Comparison of ENCODE assay signal across 17 cellular contexts in genomic region chr16:66226762-66227161, GRCh38.
"Had no signal": no experiment of that assay in that cellular context is flagged by ENCODE, and none has a peak within 500 bp of the region (broad histone marks: within the 10 kb centered on the region; RNA-seq: fewer than 3 reads in every experiment).

No MANE protein-coding gene starts in this region.

- ATAC-seq: left lung had no signal

- H3K36me3 Mint-ChIP-seq: activated naive CD8-positive, alpha-beta T cell treated with anti-CD3 and anti-CD28 coated beads, Interleukin-2, amount 10 ng/mL, durations not matched to agents 7 days and 5 days had no signal

- H3K27ac Mint-ChIP-seq: activated CD4-positive, alpha-beta T cell treated with anti-CD3 and anti-CD28 coated beads, Interleukin-2, amount 10 ng/mL, durations not matched to agents 7 days and 5 days; activated naive CD8-positive, alpha-beta T cell treated with anti-CD3 and anti-CD28 coated beads, Interleukin-2, amount 10 ng/mL, durations not matched to agents 7 days and 5 days; activated T-helper 1 cell treated with anti-CD3 and anti-CD28 coated beads, Interleukin-12 subunit alpha, Interleukin-12 subunit beta, Interleukin-2, Interleukin-4 antibody, amounts not matched to agents 30 ng/mL and 10 ng/mL and 1 ng/mL, durations not matched to agents 14 hours and 24 hours and 36 hours; T-helper 2 cell treated with Interferon-gamma antibody and Interleukin-4, amounts not matched to agents 5 μg/mL and 100 μg/mL, for 36 hours had no signal

- H3K27me3 ChIP-seq: ovary, tibial nerve, vagina had no signal

- DNase-seq: activated CD4-positive, alpha-beta T cell treated with anti-CD3 and anti-CD28 coated beads, Interleukin-2, amount 10 ng/mL, durations not matched to agents 7 days and 5 days; activated CD4-positive, CD25-positive, alpha-beta regulatory T cell; activated CD8-positive, alpha-beta memory T cell treated with anti-CD3 and anti-CD28 coated beads for 24 hours; activated naive CD8-positive, alpha-beta T cell treated with anti-CD3 and anti-CD28 coated beads, Interleukin-2, amount 10 ng/mL, durations not matched to agents 7 days and 5 days; brain microvascular endothelial cell; cerebellar nuclear complex; effector memory CD4-positive, alpha-beta T cell; left lung; ovary; stimulated activated CD4-positive, alpha-beta T cell treated with anti-CD3 and anti-CD28 coated beads, Interleukin-15, amount 100 ng/mL, for 24 hours; stimulated activated CD4-positive, alpha-beta T cell treated with anti-CD3 and anti-CD28 coated beads, Interleukin-4, amount 100 ng/mL, for 24 hours; stimulated activated naive CD4-positive, alpha-beta T cell had no signal

- H3K4me1 Mint-ChIP-seq: activated naive CD8-positive, alpha-beta T cell treated with anti-CD3 and anti-CD28 coated beads, Interleukin-2, amount 10 ng/mL, durations not matched to agents 7 days and 5 days had no signal

- H3K4me3 ChIP-seq: left lung, ovary, skin epidermis, tibial nerve, vagina had no signal

- H3K36me3 ChIP-seq: brain microvascular endothelial cell, left lung, ovary, tibial nerve, vagina had no signal

- H3K9me3 Mint-ChIP-seq: activated CD4-positive, alpha-beta T cell treated with anti-CD3 and anti-CD28 coated beads, Interleukin-2, amount 10 ng/mL, durations not matched to agents 7 days and 5 days; activated naive CD8-positive, alpha-beta T cell treated with anti-CD3 and anti-CD28 coated beads, Interleukin-2, amount 10 ng/mL, durations not matched to agents 7 days and 5 days; activated T-helper 1 cell treated with anti-CD3 and anti-CD28 coated beads, Interleukin-12 subunit alpha, Interleukin-12 subunit beta, Interleukin-2, Interleukin-4 antibody, amounts not matched to agents 30 ng/mL and 10 ng/mL and 1 ng/mL, durations not matched to agents 14 hours and 24 hours and 36 hours; T-helper 2 cell treated with Interferon-gamma antibody and Interleukin-4, amounts not matched to agents 5 μg/mL and 100 μg/mL, for 36 hours had no signal

- H3K4me1 ChIP-seq: vagina had no signal

- H3K4me3 Mint-ChIP-seq: activated CD4-positive, alpha-beta T cell treated with anti-CD3 and anti-CD28 coated beads, Interleukin-2, amount 10 ng/mL, durations not matched to agents 7 days and 5 days; activated naive CD8-positive, alpha-beta T cell treated with anti-CD3 and anti-CD28 coated beads, Interleukin-2, amount 10 ng/mL, durations not matched to agents 7 days and 5 days; activated T-helper 1 cell treated with anti-CD3 and anti-CD28 coated beads, Interleukin-12 subunit alpha, Interleukin-12 subunit beta, Interleukin-2, Interleukin-4 antibody, amounts not matched to agents 30 ng/mL and 10 ng/mL and 1 ng/mL, durations not matched to agents 14 hours and 24 hours and 36 hours; T-helper 2 cell treated with Interferon-gamma antibody and Interleukin-4, amounts not matched to agents 5 μg/mL and 100 μg/mL, for 36 hours had no signal

- H3K9me3 ChIP-seq: left lung, ovary, tibial nerve, vagina had no signal

- H3K27ac ChIP-seq: brain microvascular endothelial cell, left lung, ovary, tibial nerve, vagina had no signal
